ENCODE assay signal across 14 cellular contexts in genomic region chr4:88573995-88574394, GRCh38. TPM values are rescaled to one million over a fixed set of nuclear protein-coding genes. Genes with fewer than 3 reads are reported as not detected.
A peak's percentile ranks its signal among the peaks of the same experiment; 100 is the strongest.
DNase-seq lines count a peak whose midpoint lies in the region; ATAC-seq, FAIRE-seq and TF ChIP-seq lines count a peak whose summit lies in the region.
"Had no signal": no experiment of that assay in that cellular context is flagged by ENCODE, and none has a peak within 500 bp of the region (broad histone marks: within the 10 kb centered on the region; RNA-seq: fewer than 3 reads in every experiment).

No MANE protein-coding gene starts in this region.

- H3K9ac ChIP-seq in HepG2 (ENCODE audit: insufficient read depth, low read depth, low read length): no peak overlapping the region
- H3K9ac ChIP-seq: BLaER1 treated with 17β-estradiol and CSF1 and Interleukin-3, amounts not matched to agents 10 nM and 100 nM had no signal

- H3K9me3 ChIP-seq in HepG2 (ENCODE audit: low read length): no peaks in the 10 kb centered on the region
- H3K9me3 ChIP-seq in right lobe of liver: no peaks in the 10 kb centered on the region

- no peaks in the 10 kb centered on the region for H3K79me2 ChIP-seq in HepG2 (ENCODE audit: insufficient read depth, low read length)

- H3K4me3 ChIP-seq in HepG2 (replicated peaks in 1 of 3; ENCODE audit: insufficient read depth in 1 of 3, low read depth in 2 of 3, low read length in 3 of 3) (no peak overlapping the region), right lobe of liver (no peak overlapping the region)
- H3K4me3 ChIP-seq: BLaER1 treated with 17β-estradiol and CSF1 and Interleukin-3, amounts not matched to agents 10 nM and 100 nM had no signal

- intact Hi-C loops in HepG2 (cut with micrococcal nuclease; ENCODE audit: unreplicated experiment): loop anchor here (1.0 kb wide), 1 partner anchor 18 kb away; the partner anchor contains the start of gene HERC3
- intact Hi-C loops in right lobe of liver (cut with DNase I): no loop called here

- H3K27me3 ChIP-seq in HepG2 (ENCODE audit: control insufficient read depth in 1 of 2, insufficient read depth in 2 of 2, low read length in 2 of 2): 0 out of 5 replicates have a peak, but pooled peaks cover 0 to 1% of the 10 kb centered on the region in 2 experiments
- H3K27me3 ChIP-seq in right lobe of liver: no peaks in the 10 kb centered on the region
- H3K27me3 ChIP-seq: BLaER1 treated with 17β-estradiol and CSF1 and Interleukin-3, amounts not matched to agents 10 nM and 100 nM had no signal

- no peak overlapping the region for H3K27ac ChIP-seq in HepG2 (ENCODE audit: extremely low read length, insufficient read depth, low read length)
- H3K27ac ChIP-seq in right lobe of liver: no peak overlapping the region
- H3K27ac ChIP-seq: BLaER1 treated with 17β-estradiol and CSF1 and Interleukin-3, amounts not matched to agents 10 nM and 100 nM; RWPE1 had no signal

- H3K4me1 ChIP-seq in HepG2 (ENCODE audit: insufficient read depth, low read length) (no peaks in the 10 kb centered on the region), right lobe of liver (no peaks in the 10 kb centered on the region)
- H3K4me1 ChIP-seq: BLaER1 treated with 17β-estradiol and CSF1 and Interleukin-3, amounts not matched to agents 10 nM and 100 nM had no signal

- CTCF ChIA-PET in HepG2 (lab: Yijun Ruan, JAX; ENCODE audit: low intra/inter-chr PET ratio, low total read pairs): no interaction called here
- CTCF ChIA-PET in GM10248 (lab: Yijun Ruan, JAX): interaction anchor here (1.6 kb wide), 1 partner anchor 10 kb away, joined by 5 read pairs; no protein-coding TSS in a partner anchor

- TF ChIP-seq POLR2A in HepG2 (IDR thresholded peaks at IDR 0.05; ENCODE audit: insufficient read depth in 1 of 2, low read depth in 2 of 2, low read length in 2 of 2): no peak
- no peak for TF ChIP-seq POLR2A in right lobe of liver (IDR thresholded peaks at IDR 0.05)

- POLR2A ChIA-PET in HepG2 (lab: Yijun Ruan, JAX): no interaction called here
- POLR2A ChIA-PET in GM10248 (lab: Yijun Ruan, JAX): no interaction called here

- DNase-seq in HepG2 (ENCODE audit: low spot score) (peak; percentile 13), right lobe of liver (no peak), astrocyte of the hippocampus (ENCODE audit: low read depth, low spot score) (peak; percentile 37), iPS-NIHi7 (ENCODE audit: extremely low spot score) (peak; percentile 48), retina (no peak), T-helper 9 cell (no peak), GM10248 (ENCODE audit: extremely low spot score) (no peak)
- DNase-seq: dermis blood vessel endothelial cell; naive B cell; stimulated activated CD4-positive, alpha-beta T cell treated with anti-CD3 and anti-CD28 coated beads, Interleukin-2, amount 100 ng/mL, for 48 hours had no signal

- H3K4me2 ChIP-seq in HepG2 (ENCODE audit: low read depth, low read length): no peak overlapping the region
- H3K4me2 ChIP-seq: BLaER1 treated with 17β-estradiol and CSF1 and Interleukin-3, amounts not matched to agents 10 nM and 100 nM had no signal

- in situ Hi-C loops in HepG2 (cut with HindIII; ENCODE audit: extremely low pct_ligation_motif_present, low pct_unique_long_range_greater_than_20kb): no loop called here

- H2AFZ ChIP-seq in HepG2 (ENCODE audit: low read length): no peak overlapping the region

- no peak for FAIRE-seq in HepG2 (lab: Jason Lieb, UNC)

- TF ChIP-seq CTCF in HepG2 (CRISPR knock-in tag; IDR thresholded peaks at IDR 0.05) (no peak), right lobe of liver (IDR thresholded peaks at IDR 0.05) (peak in 1 of 4 donors; percentile 17), GM10248 (IDR thresholded peaks at IDR 0.05; ENCODE audit: control extremely low read depth, extremely low read depth, low read depth, missing control alignments) (no peak)

- H4K20me1 ChIP-seq in HepG2 (ENCODE audit: insufficient read depth, low read length): no peaks in the 10 kb centered on the region
- H4K20me1 ChIP-seq: BLaER1 treated with 17β-estradiol and CSF1 and Interleukin-3, amounts not matched to agents 10 nM and 100 nM had no signal

- TF ChIP-seq RAD21 in HepG2 (CRISPR knock-in tag; IDR thresholded peaks at IDR 0.05): no peak

- ATAC-seq in HepG2 (peak; percentile 61), right lobe of liver (no peak), GM21737 (IDR thresholded peaks at IDR 0.05; ENCODE audit: unreplicated experiment) (no peak)
- ATAC-seq: activated CD4-positive, CD25-positive, alpha-beta regulatory T cell treated with anti-CD3 and anti-CD28 coated beads, Interleukin-2, amount 50 U/mL, for 24 hours had no signal

- WGBS in HepG2 (ENCODE audit: low lambda C conversion rate): 43% methylated on average over 2 of the region's 2 CpGs
- 69% methylated on average over 2 of the region's 2 CpGs for WGBS in right lobe of liver (ENCODE audit: insufficient coverage, low coverage, low lambda C conversion rate, missing lambda C conversion rate)

- no TSS peak for BruUV-seq in HepG2 (replicated peaks; lab: Mats Ljungman, UMichigan)

- TF ChIP-seq EP300 in HepG2 (IDR thresholded peaks at IDR 0.05; ENCODE audit: low read depth in 2 of 2, low read length in 2 of 2): no peak
- no peak for TF ChIP-seq EP300 in HepG2 (CRISPR knock-in tag; IDR thresholded peaks at IDR 0.05; ENCODE audit: borderline replicate concordance)

- no peaks in the 10 kb centered on the region for H3K36me3 ChIP-seq in HepG2 (replicated peaks in 1 of 2; ENCODE audit: control insufficient read depth in 1 of 2, insufficient read depth in 2 of 2, low read length in 2 of 2)
- H3K36me3 ChIP-seq in right lobe of liver: no peaks in the 10 kb centered on the region
- H3K36me3 ChIP-seq: BLaER1 treated with 17β-estradiol and CSF1 and Interleukin-3, amounts not matched to agents 10 nM and 100 nM had no signal

TF ChIP-seq in HepG2, 621 proteins besides CTCF, POLR2A, EP300 and RAD21:
- TF ChIP-seq TEAD3 (CRISPR knock-in tag; optimal IDR thresholded peaks at IDR 0.05; ENCODE audit: borderline replicate concordance) (peak; percentile 76), SETDB1 (CRISPR knock-in tag; IDR thresholded peaks at IDR 0.05; ENCODE audit: borderline replicate concordance) (no peak)

RNA-seq across cellular contexts. Expression of gene HERC3, which starts 18.3 kb away (rescaled TPM):
- total RNA-seq in HepG2 (2016; rRNA removed; fragmentation: Illumina TruSeq; extraction: Trizol) (3.8 and 6.7 TPM in 2 replicates), right lobe of liver (10 to 100 TPM in 4 of 6 experiments, 1 to 10 TPM in 2; 7.2 to 15.3 (median 10.9) TPM)
- 0.81 and 1.2 TPM in 2 replicates for total RNA-seq in HepG2 (2016; cell fraction: cytosol; rRNA removed; fragmentation: Illumina TruSeq; extraction: Trizol; ENCODE audit: low read depth)
- total RNA-seq in HepG2 (2016; cell fraction: insoluble cytoplasmic fraction; rRNA removed; fragmentation: Illumina TruSeq; extraction: Trizol): 4.1 and 5.9 TPM in 2 replicates
- total RNA-seq in HepG2 (2016; cell fraction: membrane; rRNA removed; fragmentation: Illumina TruSeq; extraction: Trizol): 1.00 and 1.6 TPM in 2 replicates
- total RNA-seq in HepG2 (2016; cell fraction: nucleus; rRNA removed; fragmentation: Illumina TruSeq; extraction: Trizol): 7.4 and 9.5 TPM in 2 replicates
- polyA plus RNA-seq in HepG2 (2011; rRNA removed): 6.2 and 6.3 TPM in 2 replicates
- 3.8 and 4.9 TPM in 2 replicates for polyA plus RNA-seq in HepG2 (2011; cell fraction: cytosol; rRNA removed)
- 8.0 and 10.5 TPM in 2 replicates for polyA plus RNA-seq in HepG2 (2011; cell fraction: nucleus; rRNA removed)
- 6.4 and 7.6 TPM in 2 replicates for polyA plus RNA-seq in HepG2 (2012)
- 0.03 and 0.10 TPM in 2 replicates for polyA plus RNA-seq in HepG2 (2016; cell fraction: cytosol; fragmentation: Illumina TruSeq; extraction: Trizol; ENCODE audit: low read depth)
- 4.7 and 5.0 TPM in 2 replicates for polyA plus RNA-seq in HepG2 (2016; cell fraction: insoluble cytoplasmic fraction; fragmentation: Illumina TruSeq; extraction: Trizol; ENCODE audit: low read depth)
- polyA plus RNA-seq in HepG2 (2016; cell fraction: membrane; fragmentation: Illumina TruSeq; extraction: Trizol; ENCODE audit: low read depth): 0.27 and 0.36 TPM in 2 replicates
- 3.5 and 3.7 TPM in 2 replicates for polyA plus RNA-seq in HepG2 (2016; cell fraction: nucleus; fragmentation: Illumina TruSeq; extraction: Trizol; ENCODE audit: insufficient read depth, low read depth)
- 14.8 and 17.3 TPM in 2 replicates for polyA minus RNA-seq in HepG2 (2011; rRNA and poly(A)+ RNA removed; ENCODE audit: low replicate concordance)
- 5.1 and 5.4 TPM in 2 replicates for polyA minus RNA-seq in HepG2 (2011; cell fraction: cytosol; rRNA and poly(A)+ RNA removed)
- polyA minus RNA-seq in HepG2 (2011; cell fraction: nucleus; rRNA and poly(A)+ RNA removed): 30.5 and 33.1 TPM in 2 replicates

RNA-seq across cellular contexts. Expression of gene PYURF, which starts 50.4 kb away (rescaled TPM):
- total RNA-seq in HepG2 (2016; rRNA removed; fragmentation: Illumina TruSeq; extraction: Trizol) (95.2 and 121 TPM in 2 replicates), right lobe of liver (10 to 100 TPM; 32.2 to 53.8 (median 44.7) TPM)
- total RNA-seq in HepG2 (2016; cell fraction: cytosol; rRNA removed; fragmentation: Illumina TruSeq; extraction: Trizol; ENCODE audit: low read depth): 49.6 and 61.9 TPM in 2 replicates
- 99.0 and 128 TPM in 2 replicates for total RNA-seq in HepG2 (2016; cell fraction: insoluble cytoplasmic fraction; rRNA removed; fragmentation: Illumina TruSeq; extraction: Trizol)
- 117 and 130 TPM in 2 replicates for total RNA-seq in HepG2 (2016; cell fraction: membrane; rRNA removed; fragmentation: Illumina TruSeq; extraction: Trizol)
- 40.4 and 44.2 TPM in 2 replicates for total RNA-seq in HepG2 (2016; cell fraction: nucleus; rRNA removed; fragmentation: Illumina TruSeq; extraction: Trizol)
- polyA plus RNA-seq in HepG2 (2011; rRNA removed): 48.5 and 59.9 TPM in 2 replicates
- polyA plus RNA-seq in HepG2 (2011; cell fraction: cytosol; rRNA removed): 32.7 and 41.7 TPM in 2 replicates
- 7.7 and 11.5 TPM in 2 replicates for polyA plus RNA-seq in HepG2 (2011; cell fraction: nucleus; rRNA removed)
- 59.8 and 60.1 TPM in 2 replicates for polyA plus RNA-seq in HepG2 (2012)
- 55.3 and 83.1 TPM in 2 replicates for polyA plus RNA-seq in HepG2 (2016; cell fraction: cytosol; fragmentation: Illumina TruSeq; extraction: Trizol; ENCODE audit: low read depth)
- polyA plus RNA-seq in HepG2 (2016; cell fraction: insoluble cytoplasmic fraction; fragmentation: Illumina TruSeq; extraction: Trizol; ENCODE audit: low read depth): 124 and 143 TPM in 2 replicates
- polyA plus RNA-seq in HepG2 (2016; cell fraction: membrane; fragmentation: Illumina TruSeq; extraction: Trizol; ENCODE audit: low read depth): 101 and 120 TPM in 2 replicates
- polyA plus RNA-seq in HepG2 (2016; cell fraction: nucleus; fragmentation: Illumina TruSeq; extraction: Trizol; ENCODE audit: insufficient read depth, low read depth): 61.1 and 65.9 TPM in 2 replicates
- polyA minus RNA-seq in HepG2 (2011; rRNA and poly(A)+ RNA removed; ENCODE audit: low replicate concordance): 12.3 and 21.3 TPM in 2 replicates
- polyA minus RNA-seq in HepG2 (2011; cell fraction: cytosol; rRNA and poly(A)+ RNA removed): 10.9 TPM in 2 replicates
- 5.9 and 8.5 TPM in 2 replicates for polyA minus RNA-seq in HepG2 (2011; cell fraction: nucleus; rRNA and poly(A)+ RNA removed)

Comparison
In these comparisons a context has a peak if more than half of its experiments do, and no peak if none do; other contexts are left out.
1. DNase-seq: peak in HepG2 (single experiment), astrocyte of the hippocampus (single experiment) and iPS-NIHi7 (single experiment); none in right lobe of liver (0 of 3), retina (single experiment), T-helper 9 cell (single experiment) and GM10248 (single experiment).